Comparison of ENCODE assay signal across 1 cellular context in the genomic region with DNA sequence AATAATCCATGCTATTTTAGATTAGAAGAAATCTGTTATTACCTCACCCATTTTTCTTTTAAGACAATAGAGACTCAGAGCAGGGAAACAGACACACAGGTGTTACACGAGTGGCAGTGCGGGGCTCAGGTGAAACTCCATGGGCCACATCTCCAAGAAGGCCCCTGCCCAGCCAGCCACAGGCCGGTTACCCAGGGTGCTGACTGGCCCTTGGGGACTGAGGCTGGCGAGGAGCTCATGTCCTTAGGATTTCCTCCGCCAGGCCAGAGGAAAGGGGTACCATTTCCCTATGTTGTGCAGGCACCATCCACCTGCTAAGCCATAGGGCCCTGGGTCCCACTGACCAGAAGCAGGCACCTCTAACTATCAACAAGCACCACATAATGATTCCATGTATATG.
TF ChIP-seq lines count a peak whose summit lies in the region.

No MANE protein-coding gene starts in this region.

TF ChIP-seq in GM23338, 12 proteins besides CTCF, POLR2A, EP300 and RAD21:
- no peak for TF ChIP-seq EZH2 (IDR thresholded peaks at IDR 0.05; ENCODE audit: low read depth, unreplicated experiment)
- no peak for TF ChIP-seq EZH2phosphoT487 (IDR thresholded peaks at IDR 0.05; ENCODE audit: unreplicated experiment)
- TF ChIP-seq, protein P1, sequence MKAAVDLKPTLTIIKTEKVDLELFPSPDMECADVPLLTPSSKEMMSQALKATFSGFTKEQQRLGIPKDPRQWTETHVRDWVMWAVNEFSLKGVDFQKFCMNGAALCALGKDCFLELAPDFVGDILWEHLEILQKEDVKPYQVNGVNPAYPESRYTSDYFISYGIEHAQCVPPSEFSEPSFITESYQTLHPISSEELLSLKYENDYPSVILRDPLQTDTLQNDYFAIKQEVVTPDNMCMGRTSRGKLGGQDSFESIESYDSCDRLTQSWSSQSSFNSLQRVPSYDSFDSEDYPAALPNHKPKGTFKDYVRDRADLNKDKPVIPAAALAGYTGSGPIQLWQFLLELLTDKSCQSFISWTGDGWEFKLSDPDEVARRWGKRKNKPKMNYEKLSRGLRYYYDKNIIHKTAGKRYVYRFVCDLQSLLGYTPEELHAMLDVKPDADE (IDR thresholded peaks at IDR 0.05): no peak
- TF ChIP-seq CREB1 (CRISPR knock-in tag; IDR thresholded peaks at IDR 0.05; ENCODE audit: low read depth): no peak
- no peak for TF ChIP-seq REST (IDR thresholded peaks at IDR 0.05; ENCODE audit: unreplicated experiment)
- TF ChIP-seq ZNF114 (CRISPR knock-in tag; IDR thresholded peaks at IDR 0.05): no peak
- no peak for TF ChIP-seq POLR2AphosphoS5 (IDR thresholded peaks at IDR 0.05; ENCODE audit: low read depth)
- TF ChIP-seq, protein P2, sequence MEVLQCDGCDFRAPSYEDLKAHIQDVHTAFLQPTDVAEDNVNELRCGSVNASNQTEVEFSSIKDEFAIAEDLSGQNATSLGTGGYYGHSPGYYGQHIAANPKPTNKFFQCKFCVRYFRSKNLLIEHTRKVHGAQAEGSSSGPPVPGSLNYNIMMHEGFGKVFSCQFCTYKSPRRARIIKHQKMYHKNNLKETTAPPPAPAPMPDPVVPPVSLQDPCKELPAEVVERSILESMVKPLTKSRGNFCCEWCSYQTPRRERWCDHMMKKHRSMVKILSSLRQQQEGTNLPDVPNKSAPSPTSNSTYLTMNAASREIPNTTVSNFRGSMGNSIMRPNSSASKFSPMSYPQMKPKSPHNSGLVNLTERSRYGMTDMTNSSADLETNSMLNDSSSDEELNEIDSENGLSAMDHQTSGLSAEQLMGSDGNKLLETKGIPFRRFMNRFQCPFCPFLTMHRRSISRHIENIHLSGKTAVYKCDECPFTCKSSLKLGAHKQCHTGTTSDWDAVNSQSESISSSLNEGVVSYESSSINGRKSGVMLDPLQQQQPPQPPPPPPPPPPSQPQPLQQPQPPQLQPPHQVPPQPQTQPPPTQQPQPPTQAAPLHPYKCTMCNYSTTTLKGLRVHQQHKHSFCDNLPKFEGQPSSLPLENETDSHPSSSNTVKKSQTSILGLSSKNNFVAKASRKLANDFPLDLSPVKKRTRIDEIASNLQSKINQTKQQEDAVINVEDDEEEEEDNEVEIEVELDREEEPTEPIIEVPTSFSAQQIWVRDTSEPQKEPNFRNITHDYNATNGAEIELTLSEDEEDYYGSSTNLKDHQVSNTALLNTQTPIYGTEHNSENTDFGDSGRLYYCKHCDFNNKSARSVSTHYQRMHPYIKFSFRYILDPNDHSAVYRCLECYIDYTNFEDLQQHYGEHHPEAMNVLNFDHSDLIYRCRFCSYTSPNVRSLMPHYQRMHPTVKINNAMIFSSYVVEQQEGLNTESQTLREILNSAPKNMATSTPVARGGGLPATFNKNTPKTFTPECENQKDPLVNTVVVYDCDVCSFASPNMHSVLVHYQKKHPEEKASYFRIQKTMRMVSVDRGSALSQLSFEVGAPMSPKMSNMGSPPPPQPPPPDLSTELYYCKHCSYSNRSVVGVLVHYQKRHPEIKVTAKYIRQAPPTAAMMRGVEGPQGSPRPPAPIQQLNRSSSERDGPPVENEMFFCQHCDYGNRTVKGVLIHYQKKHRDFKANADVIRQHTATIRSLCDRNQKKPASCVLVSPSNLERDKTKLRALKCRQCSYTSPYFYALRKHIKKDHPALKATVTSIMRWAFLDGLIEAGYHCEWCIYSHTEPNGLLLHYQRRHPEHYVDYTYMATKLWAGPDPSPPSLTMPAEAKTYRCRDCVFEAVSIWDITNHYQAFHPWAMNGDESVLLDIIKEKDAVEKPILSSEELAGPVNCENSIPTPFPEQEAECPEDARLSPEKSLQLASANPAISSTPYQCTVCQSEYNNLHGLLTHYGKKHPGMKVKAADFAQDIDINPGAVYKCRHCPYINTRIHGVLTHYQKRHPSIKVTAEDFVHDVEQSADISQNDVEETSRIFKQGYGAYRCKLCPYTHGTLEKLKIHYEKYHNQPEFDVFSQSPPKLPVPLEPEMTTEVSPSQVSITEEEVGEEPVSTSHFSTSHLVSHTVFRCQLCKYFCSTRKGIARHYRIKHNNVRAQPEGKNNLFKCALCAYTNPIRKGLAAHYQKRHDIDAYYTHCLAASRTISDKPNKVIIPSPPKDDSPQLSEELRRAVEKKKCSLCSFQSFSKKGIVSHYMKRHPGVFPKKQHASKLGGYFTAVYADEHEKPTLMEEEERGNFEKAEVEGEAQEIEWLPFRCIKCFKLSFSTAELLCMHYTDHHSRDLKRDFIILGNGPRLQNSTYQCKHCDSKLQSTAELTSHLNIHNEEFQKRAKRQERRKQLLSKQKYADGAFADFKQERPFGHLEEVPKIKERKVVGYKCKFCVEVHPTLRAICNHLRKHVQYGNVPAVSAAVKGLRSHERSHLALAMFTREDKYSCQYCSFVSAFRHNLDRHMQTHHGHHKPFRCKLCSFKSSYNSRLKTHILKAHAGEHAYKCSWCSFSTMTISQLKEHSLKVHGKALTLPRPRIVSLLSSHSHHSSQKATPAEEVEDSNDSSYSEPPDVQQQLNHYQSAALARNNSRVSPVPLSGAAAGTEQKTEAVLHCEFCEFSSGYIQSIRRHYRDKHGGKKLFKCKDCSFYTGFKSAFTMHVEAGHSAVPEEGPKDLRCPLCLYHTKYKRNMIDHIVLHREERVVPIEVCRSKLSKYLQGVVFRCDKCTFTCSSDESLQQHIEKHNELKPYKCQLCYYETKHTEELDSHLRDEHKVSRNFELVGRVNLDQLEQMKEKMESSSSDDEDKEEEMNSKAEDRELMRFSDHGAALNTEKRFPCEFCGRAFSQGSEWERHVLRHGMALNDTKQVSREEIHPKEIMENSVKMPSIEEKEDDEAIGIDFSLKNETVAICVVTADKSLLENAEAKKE (CRISPR knock-in tag; IDR thresholded peaks at IDR 0.05): no peak
